In the genomic region with DNA sequence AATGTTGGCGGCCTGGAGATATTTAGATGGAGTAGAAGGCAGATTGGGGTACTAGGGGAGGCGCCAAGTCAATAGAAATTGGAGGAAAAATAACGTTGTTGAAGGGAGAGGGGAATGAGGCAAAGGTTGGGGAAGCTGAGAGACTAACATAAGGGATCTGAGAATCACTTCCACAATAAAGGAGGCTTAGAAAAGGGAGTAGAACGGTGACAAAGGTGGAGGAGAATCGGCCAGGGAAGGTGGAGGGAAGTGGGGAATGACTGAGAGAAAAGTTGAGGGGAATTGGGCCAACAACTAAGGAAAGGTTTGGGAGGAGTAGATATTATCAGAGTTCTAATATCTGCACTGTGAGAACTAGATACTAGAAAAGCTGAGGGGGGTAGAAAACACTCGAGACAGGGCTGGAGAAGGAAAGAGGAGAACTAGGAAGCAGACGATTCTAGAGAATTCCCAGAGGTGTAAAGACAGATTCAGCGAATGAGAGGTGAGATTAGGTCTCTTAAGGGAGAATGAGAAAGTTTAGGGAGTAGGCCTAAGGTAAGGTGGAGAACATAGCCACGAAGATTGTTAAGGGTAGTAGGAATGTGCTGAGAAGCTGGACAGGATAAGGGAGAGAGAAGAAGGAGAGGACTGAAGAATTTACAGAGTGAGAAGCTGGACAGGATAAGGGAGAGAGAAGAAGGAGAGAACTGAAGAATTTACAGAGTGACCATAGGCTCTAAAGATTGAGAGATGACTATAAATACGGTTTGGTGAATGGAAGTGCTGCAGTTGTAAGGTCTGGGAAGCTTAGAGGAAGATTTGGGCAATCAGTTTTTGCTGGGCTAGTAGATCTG, we compare ENCODE assay signal across 8 cellular contexts. TPM values are rescaled to one million over a fixed set of nuclear protein-coding genes. Genes with fewer than 3 reads are reported as not detected.
A peak's percentile ranks its signal among the peaks of the same experiment; 100 is the strongest.
DNase-seq lines count a peak whose midpoint lies in the region; ATAC-seq, FAIRE-seq and TF ChIP-seq lines count a peak whose summit lies in the region.

No MANE protein-coding gene starts in this region.

- BruUV-seq in A673 (replicated peaks; lab: Mats Ljungman, UMichigan) (no TSS peak), IMR-90 (replicated peaks; lab: Mats Ljungman, UMichigan) (no TSS peak)

- H3K79me1 ChIP-seq in IMR-90 (ENCODE audit: low read depth in 1 of 2, low read length in 2 of 2) (peaks cover 21 to 55% of the 10 kb centered on the region in 2 experiments), mesenchymal stem cell (replicated peaks; ENCODE audit: low read length, poor library complexity, severe bottlenecking) (peaks cover 1% of the 10 kb centered on the region)

- WGBS in IMR-90 (ENCODE audit: extremely low coverage in 2 of 2, insufficient read length in 1 of 2), 2 experiments, result 18% methylated on average over 8 of the region's 10 CpGs; no CpG with 5 or more reads in 1 of the 2 experiments
- 17% methylated on average over 10 of the region's 10 CpGs for WGBS in mesenchymal stem cell

- H3K27ac ChIP-seq in A673 (ENCODE audit: low read depth, low read length, poor library complexity, severe bottlenecking), result peak overlapping the region; percentile 75
- peak overlapping the region; percentile 87 for H3K27ac ChIP-seq in IMR-90 (ENCODE audit: insufficient read depth, low read length)
- H3K27ac ChIP-seq in mesenchymal stem cell (ENCODE audit: low read length, poor library complexity, severe bottlenecking), result peak overlapping the region; percentile 90

- POLR2A ChIA-PET in A673 (lab: Charles Lee; ENCODE audit: low non-redundant PET) (no interaction called here), IMR-90 (lab: Charles Lee; ENCODE audit: unreplicated experiment) (no interaction called here)

- H3K27me3 ChIP-seq in A673 (replicated peaks; ENCODE audit: insufficient read depth, low read depth, low read length, poor library complexity) (no peaks in the 10 kb centered on the region), IMR-90 (ENCODE audit: control insufficient read depth, insufficient read depth, low read length) (no peaks in the 10 kb centered on the region), bronchial epithelial cell (ENCODE audit: control insufficient read depth, insufficient read depth, low read length) (no peaks in the 10 kb centered on the region), mesenchymal stem cell (ENCODE audit: control insufficient read depth in 1 of 2, insufficient read depth in 1 of 2, low read length in 2 of 2) (no peaks in the 10 kb centered on the region)

- TF ChIP-seq CTCF in A673 (conservative IDR thresholded peaks at IDR 0.05; ENCODE audit: low read depth, low read length) (no peak), IMR-90 (conservative IDR thresholded peaks at IDR 0.05; ENCODE audit: low read depth, low read length) (no peak), bronchial epithelial cell (IDR thresholded peaks at IDR 0.05; ENCODE audit: insufficient read depth, low read length, severe bottlenecking) (no peak)

- dilution Hi-C loops in IMR-90 (cut with HindIII; ENCODE audit: low sequenced_read_pairs, unreplicated experiment), result no loop called here

- H2BK5ac ChIP-seq in IMR-90 (ENCODE audit: low read depth, low read length, poor library complexity, severe bottlenecking) (peak overlapping the region; percentile 84), mesenchymal stem cell (ENCODE audit: low read depth, low read length, poor library complexity, severe bottlenecking) (peak overlapping the region; percentile 48)

- DNase-seq in A673 (ENCODE audit: low spot score) (peak; percentile 14), IMR-90 (no peak), bronchial epithelial cell (ENCODE audit: low read depth) (peak; percentile 10), mesenchymal stem cell (peak; percentile 25), HuH-7.5 (ENCODE audit: low spot score) (no peak), NCI-H187 treated with DMSO at 0.1 percent for 48 hours (lab: John Stamatoyannopoulos, UW) (no peak)

- H3K18ac ChIP-seq in IMR-90 (ENCODE audit: low read depth, low read length), result peak overlapping the region; percentile 76
- H3K18ac ChIP-seq in mesenchymal stem cell (ENCODE audit: low read depth in 1 of 2, low read length in 2 of 2), result peak overlapping the region in 1 of 2 experiments; percentile 99

- H3K4me2 ChIP-seq in IMR-90 (ENCODE audit: low read depth, low read length) (peak overlapping the region; percentile 99), mesenchymal stem cell (ENCODE audit: low read length, poor library complexity, severe bottlenecking) (peak overlapping the region; percentile 74)

- ATAC-seq in IMR-90 (ENCODE audit: low read depth), result no peak
- ATAC-seq in HG02798 (IDR thresholded peaks at IDR 0.05; ENCODE audit: poor library complexity, unreplicated experiment), result no peak
- no peak for ATAC-seq in HG02870 (IDR thresholded peaks at IDR 0.05; ENCODE audit: unreplicated experiment)

- peak overlapping the region; percentile 21; the same call in 1 of the 2 replicates for H4K5ac ChIP-seq in IMR-90 (ENCODE audit: low read depth, low read length)

- no peaks in the 10 kb centered on the region; the same call in none of the 2 replicates for H4K20me1 ChIP-seq in IMR-90 (ENCODE audit: insufficient read depth, low read length)

- in situ Hi-C loops in IMR-90 (cut with MboI; ENCODE audit: low sequenced_read_pairs), result no loop called here

- H3K9me1 ChIP-seq in IMR-90 (ENCODE audit: insufficient read depth, low read length), result peaks cover 5% of the 10 kb centered on the region; the same call in 1 of the 2 replicates

- TF ChIP-seq POLR2A in IMR-90 (IDR thresholded peaks at IDR 0.05; ENCODE audit: low read depth, low read length), result no peak

- H4K8ac ChIP-seq in IMR-90 (ENCODE audit: low read depth in 2 of 2, low read length in 2 of 2) (peak overlapping the region; percentile 24 to 71), mesenchymal stem cell (ENCODE audit: low read length) (no peak overlapping the region)

- CTCF ChIA-PET in A673 (lab: Charles Lee), result interaction anchor here (2.0 kb wide), 1 partner anchor 278 kb away, joined by 6 read pairs; no protein-coding TSS in a partner anchor
- CTCF ChIA-PET in IMR-90 (lab: Yijun Ruan, JAX), result interaction anchor here (0.6 to 1.0 kb wide), 3 partner anchors 15 to 208 kb away, joined by 3 to 4 read pairs (median 4); no protein-coding TSS in a partner anchor

- H3K4ac ChIP-seq in IMR-90 (ENCODE audit: low read depth, low read length) (peak overlapping the region; percentile 76), mesenchymal stem cell (ENCODE audit: low read depth in 1 of 2, low read length in 2 of 2) (peak overlapping the region; percentile 63 to 78)

- no peak overlapping the region for H2BK20ac ChIP-seq in IMR-90 (ENCODE audit: low read depth, low read length)

- H2BK12ac ChIP-seq in mesenchymal stem cell (ENCODE audit: low read length in 2 of 2), result peak overlapping the region in 1 of 2 experiments; percentile 57

- FAIRE-seq in bronchial epithelial cell (lab: Jason Lieb, UNC), result no peak

- H2BK120ac ChIP-seq in IMR-90 (ENCODE audit: low read depth, low read length), result peak overlapping the region; percentile 4; the same call in 1 of the 2 replicates
- no peak overlapping the region for H2BK120ac ChIP-seq in mesenchymal stem cell (ENCODE audit: low read depth, low read length)

- intact Hi-C loops in A673 (cut with micrococcal nuclease; ENCODE audit: unreplicated experiment), result no loop called here
- intact Hi-C loops in IMR-90 (cut with micrococcal nuclease), result loop anchor here (1.0 to 5.0 kb wide), 2 partner anchors 35 to 208 kb away; no protein-coding TSS in a partner anchor

- H3K4me1 ChIP-seq in A673 (ENCODE audit: insufficient read depth, low read length, poor library complexity, severe bottlenecking), result peaks cover 17% of the 10 kb centered on the region
- peaks cover 7% of the 10 kb centered on the region for H3K4me1 ChIP-seq in IMR-90 (ENCODE audit: control insufficient read depth, insufficient read depth, low read length)
- H3K4me1 ChIP-seq in mesenchymal stem cell (ENCODE audit: control insufficient read depth, insufficient read depth, low read depth, low read length), result no peaks in the 10 kb centered on the region

- H4K91ac ChIP-seq in IMR-90 (ENCODE audit: insufficient read depth, low read depth, low read length) (peak overlapping the region; percentile 83; the same call in 1 of the 2 replicates), mesenchymal stem cell (ENCODE audit: low read length) (no peak overlapping the region)

- H3K36me3 ChIP-seq in A673 (ENCODE audit: insufficient read depth, low read length, poor library complexity, severe bottlenecking), result peaks cover 16% of the 10 kb centered on the region
- H3K36me3 ChIP-seq in IMR-90 (ENCODE audit: control insufficient read depth, insufficient read depth, low read length), result peaks cover 4% of the 10 kb centered on the region; the same call in 1 of the 2 replicates
- peaks cover 3% of the 10 kb centered on the region for H3K36me3 ChIP-seq in bronchial epithelial cell (ENCODE audit: control insufficient read depth, insufficient read depth, low read length)
- peaks cover 0 to 31% of the 10 kb centered on the region in 2 experiments for H3K36me3 ChIP-seq in mesenchymal stem cell (ENCODE audit: control insufficient read depth in 1 of 2, insufficient read depth in 2 of 2, low read depth in 1 of 2, low read length in 2 of 2)

- no peaks in the 10 kb centered on the region for H3K9me3 ChIP-seq in A673 (ENCODE audit: low read depth, low read length, poor library complexity, severe bottlenecking)
- no peaks in the 10 kb centered on the region for H3K9me3 ChIP-seq in IMR-90 (ENCODE audit: control insufficient read depth, insufficient read depth, low read length)
- H3K9me3 ChIP-seq in mesenchymal stem cell (ENCODE audit: control insufficient read depth, low read length), result no peaks in the 10 kb centered on the region

- TF ChIP-seq RAD21 in IMR-90 (IDR thresholded peaks at IDR 0.05; ENCODE audit: low read length), result no peak

- peak overlapping the region; percentile 84 for H3K9ac ChIP-seq in IMR-90 (ENCODE audit: low read depth, low read length)
- H3K9ac ChIP-seq in mesenchymal stem cell (ENCODE audit: low read length), result peak overlapping the region; percentile 97

- H3K4me3 ChIP-seq in A673 (ENCODE audit: low read depth, low read length, poor library complexity, severe bottlenecking) (peak overlapping the region; percentile 71), IMR-90 (ENCODE audit: insufficient read depth, low read depth, low read length) (peak overlapping the region; percentile 70), bronchial epithelial cell (ENCODE audit: low read depth, low read length) (peak overlapping the region; percentile 62), mesenchymal stem cell (ENCODE audit: insufficient read depth in 1 of 2, low read depth in 1 of 2, low read length in 2 of 2) (peak overlapping the region; percentile 87 to 98)

- H2AFZ ChIP-seq in IMR-90 (replicated peaks; ENCODE audit: low read length, poor library complexity), result peak overlapping the region; percentile 98
- no peak overlapping the region for H2AFZ ChIP-seq in mesenchymal stem cell (ENCODE audit: low read depth, low read length)

- H2BK15ac ChIP-seq in IMR-90 (ENCODE audit: low read depth, low read length) (0 out of 3 replicates have a peak overlapping the region, but pooled peaks have one; percentile 16), mesenchymal stem cell (ENCODE audit: low read depth, poor library complexity, severe bottlenecking) (no peak overlapping the region)

- H3K23ac ChIP-seq in IMR-90 (ENCODE audit: low read depth, low read length), result peak overlapping the region; percentile 77
- H3K23ac ChIP-seq in mesenchymal stem cell (ENCODE audit: low read length in 2 of 2), result peak overlapping the region in 1 of 2 experiments; percentile 85

- peak overlapping the region; percentile 74 for H2AK9ac ChIP-seq in IMR-90 (replicated peaks; ENCODE audit: low read depth, low read length, poor library complexity)

- H3K56ac ChIP-seq in IMR-90 (ENCODE audit: extremely low read depth, insufficient read depth, low read length), result peak overlapping the region; percentile 71

- H2AK5ac ChIP-seq in IMR-90 (ENCODE audit: low read depth, low read length), result peak overlapping the region; percentile 81
- no peak overlapping the region for H2AK5ac ChIP-seq in mesenchymal stem cell (ENCODE audit: low read length, severe bottlenecking)

- H3K14ac ChIP-seq in IMR-90 (replicated peaks; ENCODE audit: low read depth, low read length) (peak overlapping the region; percentile 74), mesenchymal stem cell (ENCODE audit: low read length in 2 of 2) (peak overlapping the region in 1 of 2 experiments; percentile 99)

RNA-seq across cellular contexts. Expression of gene PPME1, which starts 0.8 kb away (rescaled TPM):
- total RNA-seq in A673 (2021) (90.9 and 98.3 TPM in 2 replicates), IMR-90 (2012; rRNA removed) (38.9 and 42.3 TPM in 2 replicates), bronchial epithelial cell (12.6 and 19.2 TPM in 2 replicates)
- 89.5 and 100 TPM in 2 replicates for polyA plus RNA-seq in IMR-90 (2012; rRNA removed)
- 61.0 and 103 TPM in 2 replicates for polyA plus RNA-seq in IMR-90 (2012; cell fraction: cytosol; rRNA removed)
- polyA plus RNA-seq in IMR-90 (2012; cell fraction: nucleus; rRNA removed; ENCODE audit: low replicate concordance), result 85.4 and 105 TPM in 2 replicates
- 47.7 TPM for polyA plus RNA-seq in mesenchymal stem cell (2013, experiment 1 of 2)
- 47.1 TPM for polyA plus RNA-seq in mesenchymal stem cell (2013, experiment 2 of 2)

RNA-seq across cellular contexts. Expression of gene C2CD3, which starts 1.0 kb away (rescaled TPM):
- total RNA-seq in A673 (2021) (39.6 and 49.1 TPM in 2 replicates), IMR-90 (2012; rRNA removed) (15.0 and 19.2 TPM in 2 replicates), bronchial epithelial cell (3.7 and 5.8 TPM in 2 replicates)
- 11.1 and 11.4 TPM in 2 replicates for polyA plus RNA-seq in IMR-90 (2012; rRNA removed)
- polyA plus RNA-seq in IMR-90 (2012; cell fraction: cytosol; rRNA removed), result 3.5 and 4.5 TPM in 2 replicates
- 12.9 and 16.6 TPM in 2 replicates for polyA plus RNA-seq in IMR-90 (2012; cell fraction: nucleus; rRNA removed; ENCODE audit: low replicate concordance)
- polyA plus RNA-seq in mesenchymal stem cell (2013, experiment 1 of 2), result 6.8 TPM
- 6.0 TPM for polyA plus RNA-seq in mesenchymal stem cell (2013, experiment 2 of 2)

Comparison
In these comparisons a context has a peak if more than half of its experiments do, and no peak if none do; other contexts are left out.
1. DNase-seq: peak in A673 (single experiment), bronchial epithelial cell (single experiment) and mesenchymal stem cell (single experiment); none in IMR-90 (single experiment), HuH-7.5 (single experiment) and NCI-H187 treated with DMSO at 0.1 percent for 48 hours (single experiment).
2. Peak in every context shown above with its lines, with median percentiles within 50 percentile points of each other: H3K27ac ChIP-seq and H3K4me3 ChIP-seq.